ENCODE assay signal across 8 cellular contexts in genomic region chr17:17684901-17685774, GRCh38. TPM values are rescaled to one million over a fixed set of nuclear protein-coding genes. Genes with fewer than 3 reads are reported as not detected.
A peak's percentile ranks its signal among the peaks of the same experiment; 100 is the strongest.
DNase-seq lines count a peak whose midpoint lies in the region; ATAC-seq and TF ChIP-seq lines count a peak whose summit lies in the region.

No MANE protein-coding gene starts in this region.

- no peaks in the 10 kb centered on the region for H3K27me3 Mint-ChIP-seq in effector memory CD8-positive, alpha-beta T cell

- no peaks in the 10 kb centered on the region for H3K36me3 ChIP-seq in colonic mucosa
- H3K36me3 ChIP-seq in mucosa of stomach (ENCODE audit: control insufficient read depth, insufficient read depth, low read length): no peaks in the 10 kb centered on the region

- POLR2A ChIA-PET in AG04450 (lab: Yijun Ruan, JAX): no interaction called here

- peaks cover 23% of the 10 kb centered on the region for H3K36me3 Mint-ChIP-seq in effector memory CD8-positive, alpha-beta T cell (ENCODE audit: insufficient read depth)

- H3K4me3 ChIP-seq in AG04450 (ENCODE audit: low read depth, low read length): no peak overlapping the region; the same call in 1 of the 2 replicates
- no peak overlapping the region for H3K4me3 ChIP-seq in colonic mucosa
- no peak overlapping the region for H3K4me3 ChIP-seq in mucosa of stomach (ENCODE audit: low read length)
- peak overlapping the region in 1 of 2 donors; percentile 48 for H3K4me3 ChIP-seq in foreskin fibroblast (ENCODE audit: low read depth in 1 of 2, low read length in 2 of 2)

- peak overlapping the region; percentile 98 for H3K27ac ChIP-seq in AG04450 (ENCODE audit: low read depth, low read length)
- peak overlapping the region; percentile 71 for H3K27ac ChIP-seq in colonic mucosa

- H3K4me1 ChIP-seq in colonic mucosa: peaks cover 18% of the 10 kb centered on the region
- peaks cover 49% of the 10 kb centered on the region for H3K4me1 ChIP-seq in mucosa of stomach (ENCODE audit: control insufficient read depth, insufficient read depth, low read length)

- CTCF ChIA-PET in AG04450 (lab: Charles Lee): no interaction called here

- peak overlapping the region in 1 of 2 donors; percentile 5 for H3K27ac Mint-ChIP-seq in effector memory CD8-positive, alpha-beta T cell

- H3K27me3 ChIP-seq in AG04450 (ENCODE audit: control insufficient read depth, insufficient read depth, low read length): no peaks in the 10 kb centered on the region
- no peaks in the 10 kb centered on the region for H3K27me3 ChIP-seq in colonic mucosa
- H3K27me3 ChIP-seq in mucosa of stomach (ENCODE audit: control insufficient read depth, insufficient read depth, low read length): no peaks in the 10 kb centered on the region

- peaks cover 22 to 28% of the 10 kb centered on the region in 2 donors for H3K4me1 Mint-ChIP-seq in effector memory CD8-positive, alpha-beta T cell (ENCODE audit: low read depth in 2 of 2)

- intact Hi-C loops in colonic mucosa (cut with DNase I): loop anchor here (5.0 kb wide), 3 partner anchors 92 to 347 kb away; no protein-coding TSS in a partner anchor

- TF ChIP-seq CTCF in AG04450 (IDR thresholded peaks at IDR 0.05; ENCODE audit: low read depth, low read length) (no peak), colonic mucosa (IDR thresholded peaks at IDR 0.05) (no peak), foreskin fibroblast (IDR thresholded peaks at IDR 0.05; ENCODE audit: low read depth, low read length) (no peak)

- H3K9me3 Mint-ChIP-seq in effector memory CD8-positive, alpha-beta T cell: no peaks in the 10 kb centered on the region

- DNase-seq in AG04450 (ENCODE audit: low read depth, low spot score) (no peak), M059J (ENCODE audit: low read depth) (peak; percentile 58), colonic mucosa (no peak), NCI-H345 (lab: John Stamatoyannopoulos, UW) (no peak), foreskin fibroblast (no peak)
- no peak for DNase-seq in effector memory CD8-positive, alpha-beta T cell

- H3K9me3 ChIP-seq in AG04450 (ENCODE audit: control insufficient read depth, insufficient read depth, low read length): no peaks in the 10 kb centered on the region
- H3K9me3 ChIP-seq in colonic mucosa: no peaks in the 10 kb centered on the region
- H3K9me3 ChIP-seq in mucosa of stomach (ENCODE audit: control insufficient read depth, low read length): no peaks in the 10 kb centered on the region

- no peak for ATAC-seq in GM21619 (IDR thresholded peaks at IDR 0.05; ENCODE audit: unreplicated experiment)
- ATAC-seq in effector memory CD8-positive, alpha-beta T cell (replicated peaks): no peak

- H3K4me3 Mint-ChIP-seq in effector memory CD8-positive, alpha-beta T cell: no peak overlapping the region

- H3K9ac ChIP-seq in colonic mucosa (ENCODE audit: low read depth in 2 of 2, low read length in 2 of 2): peak overlapping the region; percentile 47 to 78
- H3K9ac ChIP-seq in mucosa of stomach (ENCODE audit: low read length): peak overlapping the region; percentile 36

RNA-seq across cellular contexts. Expression of gene RAI1, which starts 3.9 kb away (rescaled TPM):
- 2.1 and 3.2 TPM in 2 replicates for polyA plus RNA-seq in AG04450 (2011; rRNA removed)
- 4.2 and 5.4 TPM in 2 replicates for polyA minus RNA-seq in AG04450 (2011; rRNA and poly(A)+ RNA removed)
- 3.9 and 13.1 TPM in 2 replicates for total RNA-seq in M059J (2014; rRNA removed; shearing (Covaris generic))
- 10 to 100 TPM; 21.8 to 24.5 TPM for total RNA-seq in colonic mucosa
